In the genomic region with DNA sequence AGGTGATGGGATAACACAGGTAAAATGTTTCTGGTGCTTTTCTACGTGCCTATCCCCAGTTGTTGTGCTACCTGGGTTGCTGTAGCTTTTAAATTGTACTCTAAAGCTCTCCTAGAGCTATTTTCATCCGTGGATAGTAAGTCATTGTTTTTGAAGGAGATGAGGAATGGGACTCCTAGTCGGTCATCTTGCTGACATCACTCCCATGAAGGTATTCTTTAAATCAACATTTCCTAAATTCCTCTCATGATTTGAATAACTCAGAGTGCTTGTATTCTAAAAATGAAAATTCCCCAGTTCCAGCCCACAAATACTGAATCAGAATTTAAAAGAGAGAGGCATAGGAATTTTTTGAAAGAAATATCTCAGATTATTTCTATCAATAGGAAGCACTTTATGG, we compare ENCODE assay signal across 22 cellular contexts. TPM values are rescaled to one million over a fixed set of nuclear protein-coding genes. Genes with fewer than 3 reads are reported as not detected.
DNase-seq lines count a peak whose midpoint lies in the region; ATAC-seq, FAIRE-seq and TF ChIP-seq lines count a peak whose summit lies in the region.
"Had no signal": no experiment of that assay in that cellular context is flagged by ENCODE, and none has a peak within 500 bp of the region (broad histone marks: within the 10 kb centered on the region; RNA-seq: fewer than 3 reads in every experiment).

No MANE protein-coding gene starts in this region.

- H3K27ac ChIP-seq in HepG2 (ENCODE audit: extremely low read length, insufficient read depth, low read length): no peak overlapping the region
- H3K27ac ChIP-seq in right lobe of liver: no peak overlapping the region
- H3K27ac ChIP-seq in smooth muscle cell (ENCODE audit: low read depth): no peak overlapping the region
- H3K27ac ChIP-seq: dorsolateral prefrontal cortex, tibial nerve had no signal

- DNase-seq in HepG2 (ENCODE audit: low spot score): peak; percentile 50
- DNase-seq in right lobe of liver: no peak
- DNase-seq in adipocyte (ENCODE audit: low read depth): peak; percentile 53
- peak; percentile 70 for DNase-seq in glomerular visceral epithelial cell (ENCODE audit: extremely low spot score)
- DNase-seq in stromal cell of bone marrow (ENCODE audit: low read depth): peak; percentile 1
- no peak for DNase-seq in smooth muscle cell (lab: John Stamatoyannopoulos, UW; ENCODE audit: unreplicated experiment)
- DNase-seq: 8988T; activated B cell treated with CpG ODN at 0.5 μM for 24 hours; activated T-cell treated with anti-CD3 and anti-CD28 coated beads, Interleukin-2, amount 50 U/mL, for 48 hours; CD8-positive, alpha-beta T cell; dorsolateral prefrontal cortex; head of caudate nucleus; NCI-H69; nephron progenitor cell; SHP77 had no signal

- TF ChIP-seq EP300 in HepG2 (IDR thresholded peaks at IDR 0.05; ENCODE audit: low read depth in 2 of 2, low read length in 2 of 2): no peak
- TF ChIP-seq EP300 in HepG2 (CRISPR knock-in tag; IDR thresholded peaks at IDR 0.05; ENCODE audit: borderline replicate concordance): no peak

- BruUV-seq in HepG2 (replicated peaks; lab: Mats Ljungman, UMichigan): no TSS peak

- H2AFZ ChIP-seq in HepG2 (ENCODE audit: low read length): no peak overlapping the region
- no peak overlapping the region for H2AFZ ChIP-seq in smooth muscle cell (ENCODE audit: low read depth)

- TF ChIP-seq CTCF in HepG2 (CRISPR knock-in tag; IDR thresholded peaks at IDR 0.05): no peak
- no peak for TF ChIP-seq CTCF in right lobe of liver (IDR thresholded peaks at IDR 0.05)
- TF ChIP-seq CTCF in smooth muscle cell (IDR thresholded peaks at IDR 0.05; ENCODE audit: borderline replicate concordance, insufficient read depth, poor library complexity, severe bottlenecking): no peak

- H3K36me3 ChIP-seq in HepG2 (replicated peaks in 1 of 2; ENCODE audit: control insufficient read depth in 1 of 2, insufficient read depth in 2 of 2, low read length in 2 of 2) (no peaks in the 10 kb centered on the region), right lobe of liver (peaks cover 0 to 2% (median 0%) of the 10 kb centered on the region in 4 donors), adipocyte (ENCODE audit: control insufficient read depth, insufficient read depth, low read length, severe bottlenecking) (no peaks in the 10 kb centered on the region), smooth muscle cell (ENCODE audit: low read depth) (peaks cover 5% of the 10 kb centered on the region)
- H3K36me3 ChIP-seq: tibial nerve had no signal

- in situ Hi-C loops in HepG2 (cut with HindIII; ENCODE audit: extremely low pct_ligation_motif_present, low pct_unique_long_range_greater_than_20kb): no loop called here

- POLR2A ChIA-PET in HepG2 (lab: Yijun Ruan, JAX): no interaction called here

- H3K79me2 ChIP-seq in HepG2 (ENCODE audit: insufficient read depth, low read length) (no peaks in the 10 kb centered on the region), smooth muscle cell (ENCODE audit: low read depth) (no peaks in the 10 kb centered on the region)

- WGBS in HepG2 (ENCODE audit: low lambda C conversion rate): 0% methylated on average over 3 of the region's 3 CpGs
- WGBS in right lobe of liver (ENCODE audit: insufficient coverage, low coverage, low lambda C conversion rate, missing lambda C conversion rate): 56% methylated on average over 3 of the region's 3 CpGs
- 33% methylated on average over 3 of the region's 3 CpGs for WGBS in smooth muscle cell (ENCODE audit: low lambda C conversion rate)

- H3K27me3 ChIP-seq in HepG2 (ENCODE audit: control insufficient read depth in 1 of 2, insufficient read depth in 2 of 2, low read length in 2 of 2): no peaks in the 10 kb centered on the region
- no peaks in the 10 kb centered on the region for H3K27me3 ChIP-seq in right lobe of liver
- H3K27me3 ChIP-seq in adipocyte (replicated peaks; ENCODE audit: control insufficient read depth, insufficient read depth, low read length): no peaks in the 10 kb centered on the region
- no peaks in the 10 kb centered on the region for H3K27me3 ChIP-seq in smooth muscle cell (ENCODE audit: low read depth)
- H3K27me3 ChIP-seq: dorsolateral prefrontal cortex, tibial nerve had no signal

- no peak overlapping the region for H3K4me3 ChIP-seq in HepG2 (replicated peaks in 1 of 3; ENCODE audit: insufficient read depth in 1 of 3, low read depth in 2 of 3, low read length in 3 of 3)
- no peak overlapping the region for H3K4me3 ChIP-seq in right lobe of liver
- H3K4me3 ChIP-seq in adipocyte (ENCODE audit: low read length): no peak overlapping the region
- H3K4me3 ChIP-seq in smooth muscle cell: no peak overlapping the region
- H3K4me3 ChIP-seq: dorsolateral prefrontal cortex, tibial nerve had no signal

- CTCF ChIA-PET in HepG2 (lab: Yijun Ruan, JAX; ENCODE audit: low intra/inter-chr PET ratio, low total read pairs): no interaction called here

- no peaks in the 10 kb centered on the region for H3F3A ChIP-seq in smooth muscle cell (ENCODE audit: low read depth)

- no peak for TF ChIP-seq RAD21 in HepG2 (CRISPR knock-in tag; IDR thresholded peaks at IDR 0.05)

- no peak for TF ChIP-seq POLR2A in HepG2 (IDR thresholded peaks at IDR 0.05; ENCODE audit: insufficient read depth in 1 of 2, low read depth in 2 of 2, low read length in 2 of 2)
- TF ChIP-seq POLR2A in right lobe of liver (IDR thresholded peaks at IDR 0.05): no peak

- no peak overlapping the region for H3K9ac ChIP-seq in HepG2 (ENCODE audit: insufficient read depth, low read depth, low read length)
- no peak overlapping the region for H3K9ac ChIP-seq in adipocyte (ENCODE audit: low read length)
- H3K9ac ChIP-seq in smooth muscle cell (ENCODE audit: low read depth): no peak overlapping the region

- H3K4me2 ChIP-seq in HepG2 (ENCODE audit: low read depth, low read length) (no peak overlapping the region), smooth muscle cell (no peak overlapping the region)

- intact Hi-C loops in HepG2 (cut with micrococcal nuclease; ENCODE audit: unreplicated experiment) (no loop called here), right lobe of liver (cut with DNase I) (no loop called here)

- 0 out of 2 replicates have a peak, but pooled peaks cover 6% of the 10 kb centered on the region for H3K9me3 ChIP-seq in HepG2 (ENCODE audit: low read length)
- H3K9me3 ChIP-seq in right lobe of liver: no peaks in the 10 kb centered on the region
- H3K9me3 ChIP-seq in adipocyte (ENCODE audit: control insufficient read depth, low read length): peaks cover 27% of the 10 kb centered on the region
- no peaks in the 10 kb centered on the region for H3K9me3 ChIP-seq in smooth muscle cell (replicated peaks; ENCODE audit: low read depth)

- ATAC-seq in HepG2 (no peak), right lobe of liver (no peak), GM21526 (IDR thresholded peaks at IDR 0.05; ENCODE audit: low FRiP score, unreplicated experiment) (no peak), HG03108 (IDR thresholded peaks at IDR 0.05; ENCODE audit: unreplicated experiment) (no peak)
- ATAC-seq: CD8-positive, alpha-beta T cell; HCT116; stimulated activated memory B cell treated with anti-CD40 and anti-IgM and Interleukin-4, amounts not matched to agents 10 μg/mL and 1 μg/mL and 100 μg/mL, for 72 hours had no signal

- H4K20me1 ChIP-seq in HepG2 (ENCODE audit: insufficient read depth, low read length) (no peaks in the 10 kb centered on the region), smooth muscle cell (ENCODE audit: low read depth) (no peaks in the 10 kb centered on the region)

- FAIRE-seq in HepG2 (lab: Jason Lieb, UNC): no peak
- FAIRE-seq: bronchial epithelial cell, islet of Langerhans had no signal

- H3K4me1 ChIP-seq in HepG2 (ENCODE audit: insufficient read depth, low read length): peaks cover 10% of the 10 kb centered on the region
- no peaks in the 10 kb centered on the region for H3K4me1 ChIP-seq in right lobe of liver
- peaks cover 21% of the 10 kb centered on the region for H3K4me1 ChIP-seq in adipocyte (ENCODE audit: control insufficient read depth, insufficient read depth, low read length)
- peaks cover 6% of the 10 kb centered on the region for H3K4me1 ChIP-seq in smooth muscle cell (ENCODE audit: low read depth)
- H3K4me1 ChIP-seq: tibial nerve had no signal

RNA-seq across cellular contexts. Expression of a gene that starts 44.3 kb away (rescaled TPM):
- total RNA-seq in HepG2 (2016; rRNA removed; fragmentation: Illumina TruSeq; extraction: Trizol) (0.49 and 0.73 TPM in 2 replicates), right lobe of liver (under 1 TPM in 5 of 6 experiments, not detected in 1; 0.12 to 0.53 (median 0.20) TPM), smooth muscle cell (0.09 and 0.18 TPM in 2 replicates)
- 1.1 TPM in 2 replicates for total RNA-seq in HepG2 (2016; cell fraction: cytosol; rRNA removed; fragmentation: Illumina TruSeq; extraction: Trizol; ENCODE audit: low read depth)
- total RNA-seq in HepG2 (2016; cell fraction: insoluble cytoplasmic fraction; rRNA removed; fragmentation: Illumina TruSeq; extraction: Trizol): 0.54 and 0.69 TPM in 2 replicates
- total RNA-seq in HepG2 (2016; cell fraction: membrane; rRNA removed; fragmentation: Illumina TruSeq; extraction: Trizol): 0.56 and 0.79 TPM in 2 replicates
- total RNA-seq in HepG2 (2016; cell fraction: nucleus; rRNA removed; fragmentation: Illumina TruSeq; extraction: Trizol): 1.3 and 2.4 TPM in 2 replicates
- polyA plus RNA-seq in HepG2 (2011; rRNA removed) (0.30 and 0.40 TPM in 2 replicates), smooth muscle cell (not detected in 2 replicates)
- 0.08 TPM in 2 replicates for polyA plus RNA-seq in HepG2 (2011; cell fraction: cytosol; rRNA removed)
- 0.55 and 0.61 TPM in 2 replicates for polyA plus RNA-seq in HepG2 (2011; cell fraction: nucleus; rRNA removed)
- polyA plus RNA-seq in HepG2 (2012): 0.36 and 1.2 TPM in 2 replicates
- 0.09 TPM in 1 of 2 replicates, not detected in the other for polyA plus RNA-seq in HepG2 (2016; cell fraction: cytosol; fragmentation: Illumina TruSeq; extraction: Trizol; ENCODE audit: low read depth)
- polyA plus RNA-seq in HepG2 (2016; cell fraction: insoluble cytoplasmic fraction; fragmentation: Illumina TruSeq; extraction: Trizol; ENCODE audit: low read depth): 0.37 and 0.54 TPM in 2 replicates
- polyA plus RNA-seq in HepG2 (2016; cell fraction: membrane; fragmentation: Illumina TruSeq; extraction: Trizol; ENCODE audit: low read depth): 0.23 and 0.35 TPM in 2 replicates
- polyA plus RNA-seq in HepG2 (2016; cell fraction: nucleus; fragmentation: Illumina TruSeq; extraction: Trizol; ENCODE audit: insufficient read depth, low read depth): 0.66 and 1.2 TPM in 2 replicates
- 1.5 TPM in 1 of 2 replicates, not detected in the other for polyA minus RNA-seq in HepG2 (2011; rRNA and poly(A)+ RNA removed; ENCODE audit: low replicate concordance)
- not detected in 2 replicates for polyA minus RNA-seq in HepG2 (2011; cell fraction: cytosol; rRNA and poly(A)+ RNA removed)
- polyA minus RNA-seq in HepG2 (2011; cell fraction: nucleus; rRNA and poly(A)+ RNA removed): 3.9 and 6.3 TPM in 2 replicates
- total RNA-seq: activated B cell treated with CpG ODN at 0.5 μM for 24 hours; CD8-positive, alpha-beta T cell had no signal

RNA-seq across cellular contexts. Expression of a gene that starts 44.5 kb away (rescaled TPM):
- total RNA-seq in HepG2 (2016; rRNA removed; fragmentation: Illumina TruSeq; extraction: Trizol) (80.9 and 84.8 TPM in 2 replicates), right lobe of liver (10 to 100 TPM; 27.2 to 41.6 (median 33.2) TPM), smooth muscle cell (11.5 and 14.0 TPM in 2 replicates)
- 23.7 and 25.9 TPM in 2 replicates for total RNA-seq in HepG2 (2016; cell fraction: cytosol; rRNA removed; fragmentation: Illumina TruSeq; extraction: Trizol; ENCODE audit: low read depth)
- 72.6 and 81.6 TPM in 2 replicates for total RNA-seq in HepG2 (2016; cell fraction: insoluble cytoplasmic fraction; rRNA removed; fragmentation: Illumina TruSeq; extraction: Trizol)
- total RNA-seq in HepG2 (2016; cell fraction: membrane; rRNA removed; fragmentation: Illumina TruSeq; extraction: Trizol): 83.8 and 88.8 TPM in 2 replicates
- 99.5 and 101 TPM in 2 replicates for total RNA-seq in HepG2 (2016; cell fraction: nucleus; rRNA removed; fragmentation: Illumina TruSeq; extraction: Trizol)
- polyA plus RNA-seq in HepG2 (2011; rRNA removed) (82.0 and 90.5 TPM in 2 replicates), smooth muscle cell (2.4 and 3.7 TPM in 2 replicates)
- 61.3 and 62.5 TPM in 2 replicates for polyA plus RNA-seq in HepG2 (2011; cell fraction: cytosol; rRNA removed)
- 153 and 172 TPM in 2 replicates for polyA plus RNA-seq in HepG2 (2011; cell fraction: nucleus; rRNA removed)
- polyA plus RNA-seq in HepG2 (2012): 92.8 and 94.0 TPM in 2 replicates
- polyA plus RNA-seq in HepG2 (2016; cell fraction: cytosol; fragmentation: Illumina TruSeq; extraction: Trizol; ENCODE audit: low read depth): 10.4 and 11.2 TPM in 2 replicates
- polyA plus RNA-seq in HepG2 (2016; cell fraction: insoluble cytoplasmic fraction; fragmentation: Illumina TruSeq; extraction: Trizol; ENCODE audit: low read depth): 73.3 and 79.7 TPM in 2 replicates
- 43.3 and 47.6 TPM in 2 replicates for polyA plus RNA-seq in HepG2 (2016; cell fraction: membrane; fragmentation: Illumina TruSeq; extraction: Trizol; ENCODE audit: low read depth)
- 120 and 126 TPM in 2 replicates for polyA plus RNA-seq in HepG2 (2016; cell fraction: nucleus; fragmentation: Illumina TruSeq; extraction: Trizol; ENCODE audit: insufficient read depth, low read depth)
- 87.5 and 190 TPM in 2 replicates for polyA minus RNA-seq in HepG2 (2011; rRNA and poly(A)+ RNA removed; ENCODE audit: low replicate concordance)
- polyA minus RNA-seq in HepG2 (2011; cell fraction: cytosol; rRNA and poly(A)+ RNA removed): 78.8 and 85.6 TPM in 2 replicates
- polyA minus RNA-seq in HepG2 (2011; cell fraction: nucleus; rRNA and poly(A)+ RNA removed): 197 and 215 TPM in 2 replicates

Comparison
In these comparisons a context has a peak if more than half of its experiments do, and no peak if none do; other contexts are left out.
1. DNase-seq: peak in HepG2 (single experiment), adipocyte (single experiment), glomerular visceral epithelial cell (single experiment) and stromal cell of bone marrow (single experiment); none in right lobe of liver (0 of 3) and smooth muscle cell (single experiment).